In the genomic region with DNA sequence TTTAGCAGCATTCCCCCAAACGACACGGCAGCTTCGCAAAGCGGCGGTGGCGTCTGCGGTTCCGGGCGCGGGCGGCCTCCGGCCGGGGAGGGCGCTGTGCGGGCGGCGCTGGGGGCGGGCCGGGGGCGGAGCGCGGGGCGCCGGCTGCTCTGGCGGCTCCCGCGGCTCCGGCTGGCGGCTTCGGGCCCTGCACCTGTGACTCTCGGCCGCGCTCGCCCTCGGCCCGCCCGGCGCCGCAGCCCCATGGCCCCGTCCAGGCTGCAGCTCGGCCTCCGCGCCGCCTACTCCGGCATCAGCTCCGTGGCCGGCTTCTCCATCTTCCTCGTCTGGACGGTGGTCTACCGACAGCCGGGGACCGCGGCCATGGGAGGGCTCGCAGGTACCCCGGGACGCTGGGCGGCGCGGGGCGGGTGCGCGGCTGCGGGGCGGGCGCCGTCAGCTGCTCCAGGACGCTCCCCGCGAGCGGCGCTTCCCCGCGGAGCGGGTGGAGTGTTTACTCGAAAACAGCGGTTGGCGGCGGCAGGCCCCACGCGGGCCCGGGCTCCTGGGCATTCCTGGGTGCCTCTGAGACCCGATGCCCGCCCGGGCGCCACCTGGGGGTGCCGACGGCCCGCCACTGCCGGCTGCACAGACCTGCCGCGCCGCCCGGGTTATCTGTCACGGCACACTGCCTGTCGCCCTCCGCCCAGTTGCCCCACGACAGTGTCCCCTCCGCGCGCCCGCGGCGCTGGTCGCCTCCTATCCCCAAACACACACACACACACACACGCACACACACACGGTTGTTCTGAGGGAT, we compare ENCODE assay signal across 1 cellular context.
A peak's percentile ranks its signal among the peaks of the same experiment; 100 is the strongest.
TF ChIP-seq lines count a peak whose summit lies in the region.

A gene (plus strand): TSS at position 177 of the 796 bp plus-strand sequence. CDS start 67 bp downstream, at position 244.

TF ChIP-seq in neural cell, 6 proteins besides CTCF, POLR2A, EP300 and RAD21 (continued from another document):
- TF ChIP-seq, protein P1, sequence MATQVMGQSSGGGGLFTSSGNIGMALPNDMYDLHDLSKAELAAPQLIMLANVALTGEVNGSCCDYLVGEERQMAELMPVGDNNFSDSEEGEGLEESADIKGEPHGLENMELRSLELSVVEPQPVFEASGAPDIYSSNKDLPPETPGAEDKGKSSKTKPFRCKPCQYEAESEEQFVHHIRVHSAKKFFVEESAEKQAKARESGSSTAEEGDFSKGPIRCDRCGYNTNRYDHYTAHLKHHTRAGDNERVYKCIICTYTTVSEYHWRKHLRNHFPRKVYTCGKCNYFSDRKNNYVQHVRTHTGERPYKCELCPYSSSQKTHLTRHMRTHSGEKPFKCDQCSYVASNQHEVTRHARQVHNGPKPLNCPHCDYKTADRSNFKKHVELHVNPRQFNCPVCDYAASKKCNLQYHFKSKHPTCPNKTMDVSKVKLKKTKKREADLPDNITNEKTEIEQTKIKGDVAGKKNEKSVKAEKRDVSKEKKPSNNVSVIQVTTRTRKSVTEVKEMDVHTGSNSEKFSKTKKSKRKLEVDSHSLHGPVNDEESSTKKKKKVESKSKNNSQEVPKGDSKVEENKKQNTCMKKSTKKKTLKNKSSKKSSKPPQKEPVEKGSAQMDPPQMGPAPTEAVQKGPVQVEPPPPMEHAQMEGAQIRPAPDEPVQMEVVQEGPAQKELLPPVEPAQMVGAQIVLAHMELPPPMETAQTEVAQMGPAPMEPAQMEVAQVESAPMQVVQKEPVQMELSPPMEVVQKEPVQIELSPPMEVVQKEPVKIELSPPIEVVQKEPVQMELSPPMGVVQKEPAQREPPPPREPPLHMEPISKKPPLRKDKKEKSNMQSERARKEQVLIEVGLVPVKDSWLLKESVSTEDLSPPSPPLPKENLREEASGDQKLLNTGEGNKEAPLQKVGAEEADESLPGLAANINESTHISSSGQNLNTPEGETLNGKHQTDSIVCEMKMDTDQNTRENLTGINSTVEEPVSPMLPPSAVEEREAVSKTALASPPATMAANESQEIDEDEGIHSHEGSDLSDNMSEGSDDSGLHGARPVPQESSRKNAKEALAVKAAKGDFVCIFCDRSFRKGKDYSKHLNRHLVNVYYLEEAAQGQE (IDR thresholded peaks at IDR 0.05; ENCODE audit: borderline replicate concordance): no peak
- peak; percentile 59 for TF ChIP-seq MXI1 (conservative IDR thresholded peaks at IDR 0.05; ENCODE audit: poor library complexity, severe bottlenecking)
